8 cellular contexts compared by ENCODE assay signal in genomic region chr10:104028146-104028545, GRCh38. TPM values are rescaled to one million over a fixed set of nuclear protein-coding genes. Genes with fewer than 3 reads are reported as not detected.
A peak's percentile ranks its signal among the peaks of the same experiment; 100 is the strongest.
DNase-seq lines count a peak whose midpoint lies in the region; ATAC-seq and TF ChIP-seq lines count a peak whose summit lies in the region.

No MANE protein-coding gene starts in this region.

- H3K4me3 ChIP-seq in AG04450 (ENCODE audit: low read depth, low read length) (no peak overlapping the region), HCT116 (replicated peaks in 1 of 2; ENCODE audit: low read depth in 1 of 2, low read length in 2 of 2) (no peak overlapping the region), astrocyte of the spinal cord (ENCODE audit: low read depth, low read length) (no peak overlapping the region), esophagus muscularis mucosa (no peak overlapping the region)

- TF ChIP-seq EP300 in esophagus muscularis mucosa (IDR thresholded peaks at IDR 0.05) = no peak

- no peaks in the 10 kb centered on the region for H4K20me1 ChIP-seq in HCT116 (ENCODE audit: insufficient read depth)

- H3K36me3 ChIP-seq in HCT116 (ENCODE audit: control insufficient read depth in 1 of 2, insufficient read depth in 2 of 2, low read length in 2 of 2) (peaks cover 57% of the 10 kb centered on the region in 2 experiments), esophagus muscularis mucosa (peaks cover 25 to 76% (median 54%) of the 10 kb centered on the region in 4 donors)

- H3K27ac ChIP-seq in AG04450 (ENCODE audit: low read depth, low read length) (no peak overlapping the region), HCT116 (ENCODE audit: low read depth, low read length) (no peak overlapping the region), esophagus muscularis mucosa (replicated peaks in 1 of 4) (no peak overlapping the region)

- RAD21 ChIA-PET in HCT116 (lab: Charles Lee; ENCODE audit: low non-redundant PET in 1 of 2, low total read pairs in 2 of 2, uncharacterized antibody in 2 of 2, unreplicated experiment in 2 of 2) = no interaction called here

- in situ Hi-C loops in astrocyte of the spinal cord (cut with HindIII; ENCODE audit: low sequenced_read_pairs) = no loop called here

- POLR2A ChIA-PET in AG04450 (lab: Yijun Ruan, JAX) = no interaction called here
- POLR2A ChIA-PET in HCT116 (lab: Charles Lee) = interaction anchor here (0.8 kb wide), 1 partner anchor 90 kb away, joined by 3 read pairs; no protein-coding TSS in a partner anchor

- no peak overlapping the region for H2AFZ ChIP-seq in HCT116 (ENCODE audit: low read depth, low read length, poor library complexity, severe bottlenecking)

- CTCF ChIA-PET in AG04450 (lab: Charles Lee) = interaction anchor here (0.8 to 1.3 kb wide), 5 partner anchors 10 to 140 kb away, joined by 3 to 6 read pairs (median 3); no protein-coding TSS in a partner anchor
- CTCF ChIA-PET in HCT116 (lab: Charles Lee) = interaction anchor here (0.7 to 1.7 kb wide), 12 partner anchors 9 to 315 kb away, joined by 3 to 12 read pairs (median 4); no protein-coding TSS in a partner anchor

- no TSS peak for BruUV-seq in HCT116 (replicated peaks; lab: Mats Ljungman, UMichigan)

- no peak overlapping the region for H3K9ac ChIP-seq in HCT116 (ENCODE audit: low read length)

- intact Hi-C loops in HCT116 (cut with micrococcal nuclease) (loop anchor here (10.0 kb wide), 1 partner anchor 313 kb away; no protein-coding TSS in a partner anchor), esophagus muscularis mucosa (cut with DNase I) (no loop called here)

- TF ChIP-seq CTCF in AG04450 (IDR thresholded peaks at IDR 0.05; ENCODE audit: low read depth, low read length) (peak; percentile 50), HCT116 (IDR thresholded peaks at IDR 0.05 in 2 of 3, conservative IDR thresholded peaks at IDR 0.05 in 1 of 3; ENCODE audit: borderline replicate concordance in 1 of 3, insufficient read depth in 1 of 3, low read depth in 2 of 3, low read length in 2 of 3) (peak in 2 of 3 experiments; percentile 67 to 77; a peak in 4 of 6 replicates), astrocyte of the spinal cord (IDR thresholded peaks at IDR 0.05; ENCODE audit: low read depth, low read length) (peak; percentile 53), esophagus muscularis mucosa (IDR thresholded peaks at IDR 0.05) (peak in 1 of 3 experiments; percentile 36)

- H3K4me1 ChIP-seq in HCT116 (ENCODE audit: control insufficient read depth in 1 of 2, insufficient read depth in 2 of 2, low read length in 2 of 2) (no peaks in the 10 kb centered on the region), esophagus muscularis mucosa (peaks cover 0 to 10% (median 4%) of the 10 kb centered on the region in 4 donors)

- no peaks in the 10 kb centered on the region for H3K9me2 ChIP-seq in HCT116 (ENCODE audit: insufficient read depth)

- TF ChIP-seq POLR2A in HCT116 (IDR thresholded peaks at IDR 0.05; ENCODE audit: borderline replicate concordance, extremely low read depth, insufficient read depth, insufficient read length) (no peak), esophagus muscularis mucosa (IDR thresholded peaks at IDR 0.05; ENCODE audit: low read depth) (no peak)

- H3K4me2 ChIP-seq in HCT116 (ENCODE audit: low read length) = no peak overlapping the region

- no peaks in the 10 kb centered on the region for H3K9me3 ChIP-seq in AG04450 (ENCODE audit: control insufficient read depth, insufficient read depth, low read length)
- H3K9me3 ChIP-seq in HCT116 (ENCODE audit: control insufficient read depth in 1 of 2, insufficient read depth in 1 of 2, low read depth in 1 of 2, low read length in 2 of 2) = no peaks in the 10 kb centered on the region
- H3K9me3 ChIP-seq in esophagus muscularis mucosa = no peaks in the 10 kb centered on the region

- H3K27me3 ChIP-seq in AG04450 (ENCODE audit: control insufficient read depth, insufficient read depth, low read length) (no peaks in the 10 kb centered on the region), HCT116 (ENCODE audit: insufficient read depth, low read length) (no peaks in the 10 kb centered on the region), esophagus muscularis mucosa (no peaks in the 10 kb centered on the region)

- ATAC-seq in HCT116 (peak; percentile 99), GM19467 (IDR thresholded peaks at IDR 0.05; ENCODE audit: unreplicated experiment) (no peak)

- 74% methylated on average over 6 of the region's 6 CpGs for WGBS in esophagus muscularis mucosa

- peak; percentile 29; the same call in 1 of the 2 replicates for TF ChIP-seq RAD21 in HCT116 (IDR thresholded peaks at IDR 0.05; ENCODE audit: low read depth)

- no peak for DNase-seq in AG04450 (ENCODE audit: low read depth, low spot score)
- peak; percentile 29 for DNase-seq in HCT116 (ENCODE audit: low read depth, low spot score)
- no peak for DNase-seq in astrocyte of the spinal cord (ENCODE audit: low read depth, low spot score)
- peak; percentile 67 for DNase-seq in left kidney (ENCODE audit: low read depth, low spot score)
- no peak for DNase-seq in esophagus muscularis mucosa (ENCODE audit: extremely low spot score)
- no peak for DNase-seq in NCI-H2196 treated with DMSO at 0.1 percent for 48 hours (lab: John Stamatoyannopoulos, UW; ENCODE audit: unreplicated experiment)
- no peak for DNase-seq in amniotic stem cell (lab: John Stamatoyannopoulos, UW)

- no peaks in the 10 kb centered on the region; the same call in 1 of the 2 replicates for H3K79me2 ChIP-seq in HCT116 (ENCODE audit: insufficient read depth, low read length)

TF ChIP-seq in HCT116, 20 proteins besides CTCF, POLR2A, EP300 and RAD21:
- TF ChIP-seq ZBTB33 (IDR thresholded peaks at IDR 0.05; ENCODE audit: extremely low read depth, insufficient replicate concordance, low read length) = no peak

RNA-seq across cellular contexts. Expression of gene COL17A1, which starts 57.5 kb away (rescaled TPM):
- polyA plus RNA-seq in AG04450 (2011; rRNA removed) = not detected in 2 replicates
- polyA minus RNA-seq in AG04450 (2011; rRNA and poly(A)+ RNA removed) = 0.04 TPM in 1 of 2 replicates, not detected in the other
- 3.5 TPM for total RNA-seq in HCT116 (2021; ENCODE audit: unreplicated experiment)
- polyA plus RNA-seq in HCT116 (2012) = 4.1 and 5.1 TPM in 2 replicates
- under 1 TPM in 3 of 4 donors, not detected in 1; 0.17 to 0.29 (median 0.26) TPM for total RNA-seq in esophagus muscularis mucosa

Comparison
In these comparisons a context has a peak if more than half of its experiments do, and no peak if none do; other contexts are left out.
1. DNase-seq: peak in HCT116 (single experiment) and left kidney (single experiment); none in AG04450 (single experiment), astrocyte of the spinal cord (single experiment), esophagus muscularis mucosa (single experiment), NCI-H2196 treated with DMSO at 0.1 percent for 48 hours (single experiment) and amniotic stem cell (single experiment).